ENCODE assay signal across 27 cellular contexts in genomic region chr2:762646-763045, GRCh38.
"Had no signal": no experiment of that assay in that cellular context is flagged by ENCODE, and none has a peak within 500 bp of the region (broad histone marks: within the 10 kb centered on the region; RNA-seq: fewer than 3 reads in every experiment).

No MANE protein-coding gene starts in this region.

- H3K9me3 Mint-ChIP-seq: activated CD4-positive, alpha-beta memory T cell treated with anti-CD3 and anti-CD28 coated beads for 36 hours; activated naive CD4-positive, alpha-beta T cell treated with anti-CD3 and anti-CD28 coated beads for 36 hours; activated T-helper 17 cell treated with anti-CD3 and anti-CD28 coated beads, Interleukin-2, amount 50 U/mL, for 72 hours had no signal

- H3K4me3 Mint-ChIP-seq: activated CD4-positive, alpha-beta memory T cell treated with anti-CD3 and anti-CD28 coated beads for 36 hours; activated naive CD4-positive, alpha-beta T cell treated with anti-CD3 and anti-CD28 coated beads for 36 hours; activated naive CD8-positive, alpha-beta T cell; activated T-helper 17 cell treated with anti-CD3 and anti-CD28 coated beads, Interleukin-2, amount 50 U/mL, for 72 hours had no signal

- H3K4me3 ChIP-seq: cardiac muscle cell, SK-N-MC had no signal

- H3K36me3 Mint-ChIP-seq: activated CD4-positive, alpha-beta memory T cell treated with anti-CD3 and anti-CD28 coated beads for 36 hours; activated naive CD8-positive, alpha-beta T cell had no signal

- H3K27me3 Mint-ChIP-seq: activated naive CD8-positive, alpha-beta T cell had no signal

- DNase-seq: activated CD4-positive, alpha-beta memory T cell treated with anti-CD3 and anti-CD28 coated beads for 36 hours; activated CD4-positive, alpha-beta T cell treated with anti-CD3 and anti-CD28 coated beads for 48 hours; activated gamma-delta T cell; activated naive CD4-positive, alpha-beta T cell treated with anti-CD3 and anti-CD28 coated beads for 36 hours; activated T-cell treated with anti-CD3 and anti-CD28 coated beads for 4 hours; activated T-cell treated with anti-CD3 and anti-CD28 coated beads, Interleukin-2, amount 50 U/mL, for 48 hours; amygdala; brain microvascular endothelial cell; cerebellar nuclear complex; MM.1S; NCI-H1105; NCI-H1436 treated with DMSO at 0.1 percent for 48 hours; NCI-H187; NCI-H2081; NCI-H345; NCI-H510A; NCI-H526 treated with DMSO at 0.1 percent for 48 hours; NCI-H82; RPMI8226; T-helper 1 cell had no signal

- ATAC-seq: activated CD4-positive, CD25-positive, alpha-beta regulatory T cell treated with anti-CD3 and anti-CD28 coated beads, Interleukin-2, amount 50 U/mL, for 24 hours; activated T-helper 17 cell treated with anti-CD3 and anti-CD28 coated beads, Interleukin-2, amount 50 U/mL, for 72 hours; Panc1; Right ventricle myocardium inferior had no signal

- H3K27ac Mint-ChIP-seq: activated CD4-positive, alpha-beta memory T cell treated with anti-CD3 and anti-CD28 coated beads for 36 hours; activated naive CD4-positive, alpha-beta T cell treated with anti-CD3 and anti-CD28 coated beads for 36 hours; activated naive CD8-positive, alpha-beta T cell; activated T-helper 17 cell treated with anti-CD3 and anti-CD28 coated beads, Interleukin-2, amount 50 U/mL, for 72 hours had no signal
